8 cellular contexts compared by ENCODE assay signal in genomic region chr17:2853722-2854580, GRCh38. TPM values are rescaled to one million over a fixed set of nuclear protein-coding genes. Genes with fewer than 3 reads are reported as not detected.
A peak's percentile ranks its signal among the peaks of the same experiment; 100 is the strongest.
DNase-seq lines count a peak whose midpoint lies in the region; ATAC-seq and TF ChIP-seq lines count a peak whose summit lies in the region.

No MANE protein-coding gene starts in this region.

- no peak overlapping the region for H3K23ac ChIP-seq in trophoblast cell (ENCODE audit: low read length)

- peak overlapping the region; percentile 15 for H4K12ac ChIP-seq in trophoblast cell (ENCODE audit: low read depth, low read length)

- H3K36me3 ChIP-seq in HEK293 (ENCODE audit: control insufficient read depth in 2 of 2, insufficient read depth in 1 of 2, low read length in 2 of 2) (no peaks in the 10 kb centered on the region; a peak in 1 of 3 replicates), gastroesophageal sphincter (no peaks in the 10 kb centered on the region), trophoblast cell (ENCODE audit: control insufficient read depth in 1 of 2, insufficient read depth in 2 of 2, low read length in 2 of 2) (no peaks in the 10 kb centered on the region)

- no peak overlapping the region for H2AK5ac ChIP-seq in trophoblast cell (ENCODE audit: low read length)

- H3K9ac ChIP-seq in trophoblast cell (ENCODE audit: low read length) = peak overlapping the region; percentile 86

- no peak for TF ChIP-seq POLR2A in gastroesophageal sphincter (IDR thresholded peaks at IDR 0.05)

- H3K4me3 ChIP-seq in HEK293 (ENCODE audit: low read depth, low read length) (peak overlapping the region; percentile 46), gastroesophageal sphincter (peak overlapping the region; percentile 42 to 70), trophoblast cell (ENCODE audit: low read depth, low read length) (peak overlapping the region; percentile 82)

- CTCF ChIA-PET in HEK293 (lab: Yijun Ruan, JAX) = interaction anchor here (0.6 to 8.8 kb wide), 6 partner anchors 20 to 470 kb away, joined by 3 to 94 read pairs (median 4); no protein-coding TSS in a partner anchor

- peak overlapping the region; percentile 73 for H2AFZ ChIP-seq in trophoblast cell (ENCODE audit: insufficient read depth, low read length, poor library complexity)

- peak overlapping the region; percentile 56 for H3K4ac ChIP-seq in trophoblast cell (ENCODE audit: low read depth, low read length)

- H2BK5ac ChIP-seq in trophoblast cell (ENCODE audit: low read depth, low read length, poor library complexity) = peak overlapping the region; percentile 11

- no peaks in the 10 kb centered on the region for H3K9me3 ChIP-seq in HEK293 (ENCODE audit: control insufficient read depth, insufficient read depth, low read depth, low read length)
- H3K9me3 ChIP-seq in gastroesophageal sphincter = no peaks in the 10 kb centered on the region
- no peaks in the 10 kb centered on the region for H3K9me3 ChIP-seq in trophoblast cell (ENCODE audit: insufficient read depth, low read depth, low read length)

- H3K79me2 ChIP-seq in trophoblast cell (ENCODE audit: control insufficient read depth, insufficient read depth, low read length, poor library complexity) = peaks cover 9% of the 10 kb centered on the region

- ATAC-seq in gastroesophageal sphincter = peak; percentile 32

- peak overlapping the region; percentile 46 for H2BK12ac ChIP-seq in trophoblast cell (ENCODE audit: low read length)

- H2BK120ac ChIP-seq in trophoblast cell (ENCODE audit: insufficient read depth, low read length, poor library complexity) = peak overlapping the region; percentile 26

- H3K27me3 ChIP-seq in gastroesophageal sphincter (peaks cover 29% of the 10 kb centered on the region), trophoblast cell (ENCODE audit: insufficient read depth, low read length) (no peaks in the 10 kb centered on the region)

- H3K27ac ChIP-seq in HEK293 (ENCODE audit: extremely low read depth, low read depth, low read length) (peak overlapping the region; percentile 53; the same call in 1 of the 2 replicates), gastroesophageal sphincter (peak overlapping the region in 3 of 4 donors; percentile 85 to 89 (median 87)), trophoblast cell (ENCODE audit: low read depth, low read length) (peak overlapping the region; percentile 80)

- 0% methylated on average over 7 of the region's 95 CpGs; no CpG with 5 or more reads in 1 of the 2 donors for WGBS in gastroesophageal sphincter (ENCODE audit: low coverage in 1 of 2), 2 donors
- WGBS in trophoblast cell (ENCODE audit: extremely low coverage, insufficient coverage, insufficient read length) = no CpG with 5 or more reads among the region's 95 CpGs

- TF ChIP-seq CTCF in HEK293 (tag by site-specific recombination; IDR thresholded peaks at IDR 0.05) (no peak), gastroesophageal sphincter (IDR thresholded peaks at IDR 0.05) (no peak)

- DNase-seq in AG08396 (ENCODE audit: low spot score) = peak; percentile 45
- DNase-seq in activated T-cell treated with anti-CD3 and anti-CD28 coated beads, Interleukin-2, amount 50 U/mL, for 1 hour = peak; percentile 27
- peak in 1 of 2 donors; percentile 42 for DNase-seq in trophoblast cell
- no peak for DNase-seq in cerebellar nuclear complex (lab: John Stamatoyannopoulos, UW)
- DNase-seq in hippocampal formation (lab: John Stamatoyannopoulos, UW) = no peak
- no peak for DNase-seq in GDM1 (lab: John Stamatoyannopoulos, UW)

- POLR2A ChIA-PET in HEK293 (lab: Yijun Ruan, JAX) = interaction anchor here (0.7 to 1.0 kb wide), 3 partner anchors 10 to 782 kb away, joined by 3 to 10 read pairs (median 3); partner anchors contain the start of genes CTNS and SHPK

- H3K79me1 ChIP-seq in trophoblast cell (ENCODE audit: low read length) = peaks cover 14% of the 10 kb centered on the region

- H3K4me1 ChIP-seq in HEK293 (ENCODE audit: control insufficient read depth, insufficient read depth, low read length) (no peaks in the 10 kb centered on the region), gastroesophageal sphincter (peaks cover 0 to 33% (median 12%) of the 10 kb centered on the region in 3 donors), trophoblast cell (ENCODE audit: control insufficient read depth in 1 of 2, insufficient read depth in 2 of 2, low read length in 2 of 2) (peaks cover 3 to 8% of the 10 kb centered on the region in 2 experiments)

- H4K8ac ChIP-seq in trophoblast cell (ENCODE audit: low read depth, low read length) = peak overlapping the region; percentile 10

- peak overlapping the region; percentile 70 for H4K91ac ChIP-seq in trophoblast cell (ENCODE audit: low read depth, low read length)

- H3K4me2 ChIP-seq in trophoblast cell (ENCODE audit: low read length) = peak overlapping the region; percentile 99

- TF ChIP-seq EP300 in gastroesophageal sphincter (IDR thresholded peaks at IDR 0.05) = no peak

- H3K18ac ChIP-seq in trophoblast cell (ENCODE audit: low read length) = peak overlapping the region; percentile 36

- H3K14ac ChIP-seq in trophoblast cell (ENCODE audit: low read length) = peak overlapping the region; percentile 78

TF ChIP-seq in HEK293, 187 proteins besides CTCF, POLR2A, EP300 and RAD21 (continues in another document):
- TF ChIP-seq ZNF785 (tag by site-specific recombination; IDR thresholded peaks at IDR 0.05) (no peak), ZNF280D (tag by site-specific recombination; IDR thresholded peaks at IDR 0.05) (no peak), GLIS2 (tag by site-specific recombination; IDR thresholded peaks at IDR 0.05) (no peak), ZNF830 (tag by site-specific recombination; IDR thresholded peaks at IDR 0.05; ENCODE audit: low read depth) (no peak), ZNF146 (tag by site-specific recombination; IDR thresholded peaks at IDR 0.05) (no peak; the same call in 1 of the 2 replicates), ZFP3 (tag by site-specific recombination; IDR thresholded peaks at IDR 0.05; ENCODE audit: low read depth) (no peak), ZNF624 (tag by site-specific recombination; IDR thresholded peaks at IDR 0.05) (no peak), ZNF366 (tag by site-specific recombination; conservative IDR thresholded peaks at IDR 0.05) (no peak), OSR2 (tag by site-specific recombination; IDR thresholded peaks at IDR 0.05) (no peak), ZNF362 (tag by site-specific recombination; IDR thresholded peaks at IDR 0.05) (no peak), HOXC10 (CRISPR knock-in tag; IDR thresholded peaks at IDR 0.05) (no peak), ZNF394 (tag by site-specific recombination; IDR thresholded peaks at IDR 0.05; ENCODE audit: borderline replicate concordance) (no peak), ZNF133 (tag by site-specific recombination; IDR thresholded peaks at IDR 0.05) (no peak), SP2 (tag by site-specific recombination; IDR thresholded peaks at IDR 0.05) (peak; percentile 14; the same call in 1 of the 2 replicates), TRIM28 (IDR thresholded peaks at IDR 0.05; ENCODE audit: borderline replicate concordance, low read length) (no peak), ZBTB26 (tag by site-specific recombination; optimal IDR thresholded peaks at IDR 0.05) (peak; percentile 52), ZXDB (tag by site-specific recombination; IDR thresholded peaks at IDR 0.05) (no peak), ZNF629 (tag by site-specific recombination; IDR thresholded peaks at IDR 0.05) (0 out of 2 replicates have a peak, but pooled peaks have one; percentile 19), ZNF155 (tag by site-specific recombination; IDR thresholded peaks at IDR 0.05) (no peak), ZNF426 (tag by site-specific recombination; IDR thresholded peaks at IDR 0.05) (no peak)

RNA-seq across cellular contexts. Expression of gene RAP1GAP2, which starts 57.7 kb away (rescaled TPM):
- total RNA-seq in gastroesophageal sphincter = 10 to 100 TPM in 2 of 4 donors, 1 to 10 TPM in 2; 8.8 to 19.5 (median 11.3) TPM
- 9.9 and 11.1 TPM in 2 replicates for polyA plus RNA-seq in trophoblast cell (2013)

Comparison
In these comparisons a context has a peak if more than half of its experiments do, and no peak if none do; other contexts are left out.
1. DNase-seq: peak in AG08396 (single experiment) and activated T-cell treated with anti-CD3 and anti-CD28 coated beads, Interleukin-2, amount 50 U/mL, for 1 hour (single experiment); none in cerebellar nuclear complex (0 of 2), hippocampal formation (0 of 2) and GDM1 (single experiment).
2. Peak in every context shown above with its lines, with median percentiles within 50 percentile points of each other: H3K27ac ChIP-seq and H3K4me3 ChIP-seq.